ENCODE assay signal across 1 cellular context in the genomic region with DNA sequence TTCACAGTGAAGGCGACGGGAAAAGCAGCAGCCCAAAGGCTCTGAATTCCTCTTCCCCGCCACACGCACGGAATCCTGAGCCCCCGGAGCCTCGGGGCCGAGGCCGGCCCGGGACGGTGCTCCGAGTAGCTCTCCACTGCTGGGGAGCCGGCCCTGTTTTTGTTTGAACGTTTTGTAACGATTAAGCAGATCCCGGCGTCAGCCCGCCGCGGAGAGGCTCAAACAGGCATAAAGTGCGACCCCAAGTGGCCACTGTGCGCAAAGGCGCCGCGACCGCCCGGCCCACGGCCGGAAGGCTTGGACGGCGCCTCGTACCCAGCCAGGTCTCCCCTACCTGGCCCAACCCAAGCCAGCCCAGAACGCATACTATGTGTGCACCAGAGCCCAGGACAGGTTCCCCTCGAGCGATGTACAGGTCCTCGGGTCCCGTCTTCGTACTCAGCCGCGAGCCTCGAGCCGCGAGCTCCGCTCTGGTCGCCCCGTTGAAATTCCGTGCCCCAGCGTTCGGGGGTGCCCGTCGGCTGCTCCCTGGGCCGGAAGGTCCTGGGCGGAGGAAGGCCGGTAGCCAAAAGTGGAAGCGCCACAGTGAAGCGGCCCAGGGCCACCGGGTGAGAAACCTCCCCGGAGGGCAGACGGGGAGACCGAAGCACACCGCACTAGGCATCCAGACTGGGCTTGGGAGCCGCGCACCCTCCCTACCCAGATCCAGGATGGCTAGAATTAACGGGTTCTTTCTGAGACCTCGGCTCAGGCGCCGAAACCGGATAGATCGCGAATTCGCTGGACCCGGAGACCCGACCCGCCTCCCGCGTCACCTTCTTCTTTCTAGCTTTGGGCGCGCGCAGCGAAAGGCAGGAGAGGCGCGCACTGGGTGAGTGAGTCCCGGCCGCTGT.
TF ChIP-seq lines count a peak whose summit lies in the region.

No MANE protein-coding gene starts in this region.

TF ChIP-seq in GM12878, 131 proteins besides CTCF, POLR2A, EP300 and RAD21 (continued from another document):
- TF ChIP-seq, protein P1, sequence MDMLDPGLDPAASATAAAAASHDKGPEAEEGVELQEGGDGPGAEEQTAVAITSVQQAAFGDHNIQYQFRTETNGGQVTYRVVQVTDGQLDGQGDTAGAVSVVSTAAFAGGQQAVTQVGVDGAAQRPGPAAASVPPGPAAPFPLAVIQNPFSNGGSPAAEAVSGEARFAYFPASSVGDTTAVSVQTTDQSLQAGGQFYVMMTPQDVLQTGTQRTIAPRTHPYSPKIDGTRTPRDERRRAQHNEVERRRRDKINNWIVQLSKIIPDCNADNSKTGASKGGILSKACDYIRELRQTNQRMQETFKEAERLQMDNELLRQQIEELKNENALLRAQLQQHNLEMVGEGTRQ (IDR thresholded peaks at IDR 0.05; ENCODE audit: borderline replicate concordance, low read depth, low read length), result no peak
- TF ChIP-seq SUZ12 (IDR thresholded peaks at IDR 0.05; ENCODE audit: unreplicated experiment) (peak; percentile 14), YY1 (IDR thresholded peaks at IDR 0.05; ENCODE audit: low read depth, low read length) (peak; percentile 42; the same call in 1 of the 2 replicates), POLR2AphosphoS5 (IDR thresholded peaks at IDR 0.05; ENCODE audit: low read length) (no peak), IRF4 (IDR thresholded peaks at IDR 0.05; ENCODE audit: low read depth, low read length) (no peak), NFXL1 (IDR thresholded peaks at IDR 0.05; ENCODE audit: borderline replicate concordance) (no peak), KAT2A (conservative IDR thresholded peaks at IDR 0.05; ENCODE audit: control insufficient read depth, low read depth, low read length) (no peak), MTA3 (IDR thresholded peaks at IDR 0.05; ENCODE audit: borderline replicate concordance, low read length) (no peak), JUNB (IDR thresholded peaks at IDR 0.05) (no peak), SMC3 (IDR thresholded peaks at IDR 0.05; ENCODE audit: borderline replicate concordance, low read length) (peak; percentile 83), GATAD2B (conservative IDR thresholded peaks at IDR 0.05; ENCODE audit: low read depth) (no peak), RBBP5 (conservative IDR thresholded peaks at IDR 0.05) (no peak), RFX5 (IDR thresholded peaks at IDR 0.05; ENCODE audit: low read depth, low read length) (no peak), WRNIP1 (IDR thresholded peaks at IDR 0.05; ENCODE audit: borderline replicate concordance, low read depth, low read length) (no peak)
- TF ChIP-seq, protein P2, sequence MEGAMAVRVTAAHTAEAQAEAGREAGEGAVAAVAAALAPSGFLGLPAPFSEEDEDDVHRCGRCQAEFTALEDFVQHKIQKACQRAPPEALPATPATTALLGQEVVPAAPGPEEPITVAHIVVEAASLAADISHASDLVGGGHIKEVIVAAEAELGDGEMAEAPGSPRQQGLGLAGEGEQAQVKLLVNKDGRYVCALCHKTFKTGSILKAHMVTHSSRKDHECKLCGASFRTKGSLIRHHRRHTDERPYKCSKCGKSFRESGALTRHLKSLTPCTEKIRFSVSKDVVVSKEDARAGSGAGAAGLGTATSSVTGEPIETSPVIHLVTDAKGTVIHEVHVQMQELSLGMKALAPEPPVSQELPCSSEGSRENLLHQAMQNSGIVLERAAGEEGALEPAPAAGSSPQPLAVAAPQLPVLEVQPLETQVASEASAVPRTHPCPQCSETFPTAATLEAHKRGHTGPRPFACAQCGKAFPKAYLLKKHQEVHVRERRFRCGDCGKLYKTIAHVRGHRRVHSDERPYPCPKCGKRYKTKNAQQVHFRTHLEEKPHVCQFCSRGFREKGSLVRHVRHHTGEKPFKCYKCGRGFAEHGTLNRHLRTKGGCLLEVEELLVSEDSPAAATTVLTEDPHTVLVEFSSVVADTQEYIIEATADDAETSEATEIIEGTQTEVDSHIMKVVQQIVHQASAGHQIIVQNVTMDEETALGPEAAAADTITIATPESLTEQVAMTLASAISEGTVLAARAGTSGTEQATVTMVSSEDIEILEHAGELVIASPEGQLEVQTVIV (IDR thresholded peaks at IDR 0.05; ENCODE audit: borderline replicate concordance, partially characterized antibody), result no peak
